20 cellular contexts compared by ENCODE assay signal in the genomic region with DNA sequence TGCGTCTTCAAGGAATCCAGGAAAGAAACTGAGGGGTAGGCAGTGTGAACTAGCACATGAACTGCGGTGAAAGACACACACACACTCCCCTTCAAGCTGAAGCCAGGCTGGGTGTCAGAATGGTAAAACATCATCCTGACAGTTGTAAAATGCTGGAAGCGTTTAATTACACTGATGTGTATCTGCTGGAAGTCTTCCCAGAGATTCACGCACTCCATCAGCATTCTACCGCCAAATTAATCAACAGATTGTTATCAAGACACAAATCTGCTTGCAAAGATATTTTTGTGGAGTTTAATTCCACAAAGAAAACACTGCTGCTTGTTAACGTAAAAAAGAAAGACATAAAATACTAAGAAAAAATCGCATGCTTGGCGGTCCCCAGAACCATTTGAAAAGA.
"Had no signal": no experiment of that assay in that cellular context is flagged by ENCODE, and none has a peak within 500 bp of the region (broad histone marks: within the 10 kb centered on the region; RNA-seq: fewer than 3 reads in every experiment).

No MANE protein-coding gene starts in this region.

- ATAC-seq: activated T-cell treated with anti-CD3 and anti-CD28 coated beads, Interleukin-2, amount 50 U/mL, for 4 hours; T-helper 17 cell had no signal

- DNase-seq: activated B cell treated with CpG ODN at 0.5 μM for 24 hours; activated CD4-positive, alpha-beta T cell treated with anti-CD3 and anti-CD28 coated beads for 1 hour; activated CD4-positive, alpha-beta T cell treated with anti-CD3 and anti-CD28 coated beads, Interleukin-2, amount 50 U/mL, for 48 hours; activated CD8-positive, alpha-beta memory T cell treated with anti-CD3 and anti-CD28 coated beads for 24 hours; activated effector memory CD4-positive, alpha-beta T cell treated with anti-CD3 and anti-CD28 coated beads, Interleukin-2, amount 50 U/mL, for 16 hours; activated naive CD4-positive, alpha-beta T cell treated with anti-CD3 and anti-CD28 coated beads for 36 hours; activated T-cell treated with anti-CD3 and anti-CD28 coated beads, Interleukin-2, amount 50 U/mL, for 4 hours; NCI-H1048; NCI-H1417 treated with DMSO at 0.1 percent for 48 hours; NCI-H187; NCI-H2081; NCI-H2227 treated with DMSO at 0.1 percent for 48 hours; NCI-H446 treated with DMSO at 0.1 percent for 48 hours; NCI-H524 treated with DMSO at 0.1 percent for 48 hours; NCI-H748 treated with DMSO at 0.1 percent for 48 hours; Right ventricle myocardium superior; RPMI8226; SJCRH30; T-helper 17 cell; T-helper 9 cell had no signal
